ENCODE assay signal across 8 cellular contexts in genomic region chr11:65540290-65541092, GRCh38. TPM values are rescaled to one million over a fixed set of nuclear protein-coding genes. Genes with fewer than 3 reads are reported as not detected.
DNase-seq lines count a peak whose midpoint lies in the region; ATAC-seq and TF ChIP-seq lines count a peak whose summit lies in the region.

No MANE protein-coding gene starts in this region.

- TF ChIP-seq CTCF in RWPE2 (IDR thresholded peaks at IDR 0.05; ENCODE audit: poor library complexity, severe bottlenecking) (peak; percentile 84), foreskin fibroblast (IDR thresholded peaks at IDR 0.05; ENCODE audit: low read depth, low read length) (peak; percentile 67)

- no peak overlapping the region for H2BK12ac ChIP-seq in neuronal stem cell (ENCODE audit: low read length)

- peak overlapping the region; percentile 88 for H2BK120ac ChIP-seq in neuronal stem cell (ENCODE audit: low read depth, low read length)

- no peak overlapping the region for H4K8ac ChIP-seq in neuronal stem cell (ENCODE audit: low read depth, low read length)

- peak; percentile 33 for DNase-seq in DMS 273 treated with DMSO at 0.1 percent for 48 hours (lab: John Stamatoyannopoulos, UW)
- peak in 72 of 76 experiments; percentile 23 to 99 (median 86) for DNase-seq in HUDEP-2 (lab: John Stamatoyannopoulos, UW; ENCODE audit: unreplicated experiment in 76 of 76)
- DNase-seq in RWPE2 (ENCODE audit: low spot score): peak; percentile 92
- peak; percentile 79 for DNase-seq in activated gamma-delta T cell (lab: John Stamatoyannopoulos, UW)
- DNase-seq in foreskin fibroblast: peak; percentile 88 to 94
- DNase-seq in neuronal stem cell (ENCODE audit: low spot score): peak; percentile 84

- no peak overlapping the region for H2BK5ac ChIP-seq in neuronal stem cell (ENCODE audit: low read length)

- H3K4me3 ChIP-seq in RWPE2 (ENCODE audit: severe bottlenecking): peak overlapping the region; percentile 48
- H3K4me3 ChIP-seq in foreskin fibroblast (ENCODE audit: low read depth in 1 of 2, low read length in 2 of 2): peak overlapping the region; percentile 38 to 61
- H3K4me3 ChIP-seq in neuronal stem cell (ENCODE audit: low read length in 2 of 2): peak overlapping the region in 1 of 2 donors; percentile 82
- H3K4me3 ChIP-seq in subcutaneous abdominal adipose tissue (ENCODE audit: low read depth in 1 of 5, low read length in 5 of 5): peak overlapping the region; percentile 63 to 77 (median 71)

- whole genome bisulfite sequencing in neuronal stem cell (ENCODE audit: extremely low coverage in 2 of 2, insufficient read length in 2 of 2, insufficient replicate concordance in 1 of 2), 2 donors: no CpG with 5 or more reads among the region's 78 CpGs

- H3K14ac ChIP-seq in neuronal stem cell (ENCODE audit: low read length): peak overlapping the region; percentile 89

- peaks cover 7% of the 10 kb centered on the region for H3K36me3 ChIP-seq in RWPE2 (ENCODE audit: low read depth)
- H3K36me3 ChIP-seq in neuronal stem cell (replicated peaks in 1 of 2; ENCODE audit: control insufficient read depth in 2 of 2, insufficient read depth in 2 of 2, low read length in 2 of 2): peaks cover 19 to 44% of the 10 kb centered on the region in 2 donors
- H3K36me3 ChIP-seq in subcutaneous abdominal adipose tissue (ENCODE audit: control insufficient read depth in 5 of 5, insufficient read depth in 5 of 5, low read length in 5 of 5): peaks cover 0 to 45% (median 43%) of the 10 kb centered on the region in 5 donors

- H3K4me1 ChIP-seq in RWPE2 (ENCODE audit: insufficient read depth, poor library complexity, severe bottlenecking) (peaks cover 11% of the 10 kb centered on the region), neuronal stem cell (ENCODE audit: control insufficient read depth in 2 of 2, insufficient read depth in 1 of 2, low read depth in 1 of 2, low read length in 2 of 2) (peaks cover 0 to 10% of the 10 kb centered on the region in 2 donors), subcutaneous abdominal adipose tissue (ENCODE audit: control insufficient read depth in 5 of 5, insufficient read depth in 5 of 5, low read length in 5 of 5) (peaks cover 3 to 28% (median 22%) of the 10 kb centered on the region in 5 donors)

- peaks cover 5% of the 10 kb centered on the region for H3K79me1 ChIP-seq in neuronal stem cell (ENCODE audit: low read depth, low read length)

- H3K27me3 ChIP-seq in RWPE2 (ENCODE audit: insufficient read depth, poor library complexity, severe bottlenecking): no peaks in the 10 kb centered on the region
- H3K27me3 ChIP-seq in neuronal stem cell (ENCODE audit: control insufficient read depth in 3 of 3, insufficient read depth in 3 of 3, low read depth in 1 of 3, low read length in 3 of 3): peaks cover 0 to 52% (median 13%) of the 10 kb centered on the region in 3 experiments
- H3K27me3 ChIP-seq in subcutaneous abdominal adipose tissue (ENCODE audit: control insufficient read depth in 5 of 5, insufficient read depth in 4 of 5, low read length in 5 of 5): no peaks in the 10 kb centered on the region

- peak overlapping the region; percentile 6 for H2BK15ac ChIP-seq in neuronal stem cell (ENCODE audit: low read length)

- H3K4me2 ChIP-seq in neuronal stem cell (ENCODE audit: insufficient read depth, low read length, poor library complexity, severe bottlenecking): peak overlapping the region; percentile 95

- ATAC-seq in GM21381 (IDR thresholded peaks at IDR 0.05; ENCODE audit: unreplicated experiment) (peak; percentile 55), RWPE2 (ENCODE audit: low read depth) (peak; percentile 72)

- H3K9ac ChIP-seq in neuronal stem cell (ENCODE audit: low read depth, low read length, poor library complexity) (peak overlapping the region; percentile 83), subcutaneous abdominal adipose tissue (ENCODE audit: low read length in 5 of 5) (peak overlapping the region; percentile 63 to 84 (median 80))

- H3K4ac ChIP-seq in neuronal stem cell (ENCODE audit: low read length): no peak overlapping the region

- peak overlapping the region; percentile 98 for H3K18ac ChIP-seq in neuronal stem cell (ENCODE audit: low read length)

- H3K9me3 ChIP-seq in RWPE2 (ENCODE audit: severe bottlenecking) (no peaks in the 10 kb centered on the region), neuronal stem cell (replicated peaks in 1 of 2; ENCODE audit: control insufficient read depth in 2 of 2, insufficient read depth in 1 of 2, low read depth in 1 of 2, low read length in 2 of 2) (no peaks in the 10 kb centered on the region), subcutaneous abdominal adipose tissue (ENCODE audit: control insufficient read depth in 5 of 5, low read length in 5 of 5) (no peaks in the 10 kb centered on the region)

- H3K27ac ChIP-seq in RWPE2 (ENCODE audit: poor library complexity, severe bottlenecking) (peak overlapping the region; percentile 65), neuronal stem cell (replicated peaks; ENCODE audit: low read length) (no peak overlapping the region), subcutaneous abdominal adipose tissue (ENCODE audit: low read depth, low read length) (peak overlapping the region; percentile 82)

- H4K91ac ChIP-seq in neuronal stem cell (ENCODE audit: low read depth, low read length, poor library complexity): no peak overlapping the region

- peak overlapping the region; percentile 94 for H3K23ac ChIP-seq in neuronal stem cell (ENCODE audit: low read depth, low read length, poor library complexity)

- peak overlapping the region; percentile 88 for H2AK5ac ChIP-seq in neuronal stem cell (ENCODE audit: low read depth, low read length)

- H2AFZ ChIP-seq in neuronal stem cell (ENCODE audit: low read length): no peak overlapping the region

RNA-seq across cellular contexts. Expression of gene SCYL1, which starts 15.6 kb away (rescaled TPM):
- 43.8 TPM for polyA plus RNA-seq in neuronal stem cell (2013, experiment 1 of 2)
- polyA plus RNA-seq in neuronal stem cell (2013, experiment 2 of 2): 47.1 TPM

RNA-seq across cellular contexts. Expression of gene LTBP3, which starts 17.7 kb away (rescaled TPM):
- polyA plus RNA-seq in neuronal stem cell (2013, experiment 1 of 2): 8.7 TPM
- polyA plus RNA-seq in neuronal stem cell (2013, experiment 2 of 2): 8.6 TPM

RNA-seq across cellular contexts. Expression of gene ZNRD2, which starts 29.8 kb away (rescaled TPM):
- polyA plus RNA-seq in neuronal stem cell (2013, experiment 1 of 2): 53.3 TPM
- polyA plus RNA-seq in neuronal stem cell (2013, experiment 2 of 2): 50.3 TPM

RNA-seq across cellular contexts. Expression of gene FAM89B, which starts 31.8 kb away (rescaled TPM):
- polyA plus RNA-seq in neuronal stem cell (2013, experiment 1 of 2): 50.9 TPM
- 50.0 TPM for polyA plus RNA-seq in neuronal stem cell (2013, experiment 2 of 2)

RNA-seq across cellular contexts. Expression of gene EHBP1L1, which starts 35.4 kb away (rescaled TPM):
- 7.3 TPM for polyA plus RNA-seq in neuronal stem cell (2013, experiment 1 of 2)
- polyA plus RNA-seq in neuronal stem cell (2013, experiment 2 of 2): 6.4 TPM

Comparison
In these comparisons a context has a peak if more than half of its experiments do, and no peak if none do; other contexts are left out.
1. DNase-seq: peak in every context shown above with its lines; median percentile 92 in RWPE2; 91 in foreskin fibroblast; 86 in HUDEP-2; 84 in neuronal stem cell; 79 in activated gamma-delta T cell; 33 in DMS 273 treated with DMSO at 0.1 percent for 48 hours.